1 cellular context compared by ENCODE assay signal in genomic region chr3:52302426-52303185, GRCh38.
TF ChIP-seq lines count a peak whose summit lies in the region.

No MANE protein-coding gene starts in this region.

TF ChIP-seq in GM12878, 131 proteins besides CTCF, POLR2A, EP300 and RAD21:
- peak; percentile 95 for TF ChIP-seq ZBTB33 (IDR thresholded peaks at IDR 0.05)
- TF ChIP-seq SKIL (IDR thresholded peaks at IDR 0.05; ENCODE audit: low read depth, poor library complexity, severe bottlenecking), result no peak
- TF ChIP-seq MTA2 (IDR thresholded peaks at IDR 0.05; ENCODE audit: low read depth), result peak; percentile 46; the same call in 1 of the 2 replicates
